In the genomic region with DNA sequence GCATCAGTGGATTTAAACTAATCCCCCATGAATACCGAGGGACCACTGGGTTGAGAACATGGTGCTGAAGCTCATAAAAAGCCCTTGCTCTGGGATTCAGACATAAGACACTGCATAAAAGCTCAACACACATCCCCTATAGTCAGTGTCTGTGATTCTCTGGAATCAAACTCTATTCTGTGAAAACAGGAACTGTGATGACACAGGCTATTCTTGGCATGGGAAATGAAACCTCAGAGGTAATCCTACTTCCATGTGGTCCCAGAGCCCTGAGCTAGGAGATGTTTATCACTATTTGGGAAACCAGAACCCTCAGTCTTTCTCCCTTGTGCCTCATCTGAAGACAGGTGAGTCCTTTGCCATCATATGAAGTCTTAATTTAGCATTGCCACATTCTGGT, we compare ENCODE assay signal across 19 cellular contexts.
A peak's percentile ranks its signal among the peaks of the same experiment; 100 is the strongest.
DNase-seq lines count a peak whose midpoint lies in the region; ATAC-seq, FAIRE-seq and TF ChIP-seq lines count a peak whose summit lies in the region.
"Had no signal": no experiment of that assay in that cellular context is flagged by ENCODE, and none has a peak within 500 bp of the region (broad histone marks: within the 10 kb centered on the region; RNA-seq: fewer than 3 reads in every experiment).

No MANE protein-coding gene starts in this region.

- no peaks in the 10 kb centered on the region for H3K36me3 Mint-ChIP-seq in activated CD4-positive, alpha-beta T cell treated with anti-CD3 and anti-CD28 coated beads for 36 hours (ENCODE audit: low read depth)
- H3K36me3 Mint-ChIP-seq: IgD-negative memory B cell had no signal

- no peaks in the 10 kb centered on the region for H3K79me2 ChIP-seq in HepG2 (ENCODE audit: insufficient read depth, low read length)

- no peak for FAIRE-seq in HepG2 (lab: Jason Lieb, UNC)
- FAIRE-seq: A204.1, GM19239 had no signal

- no peaks in the 10 kb centered on the region for H4K20me1 ChIP-seq in HepG2 (ENCODE audit: insufficient read depth, low read length)

- CTCF ChIA-PET in HepG2 (lab: Yijun Ruan, JAX; ENCODE audit: low intra/inter-chr PET ratio, low total read pairs) = no interaction called here
- CTCF ChIA-PET in activated CD4-positive, alpha-beta T cell treated with anti-CD3 and anti-CD28 coated beads for 36 hours (lab: Charles Lee) = no interaction called here

- no peak overlapping the region for H3K4me2 ChIP-seq in HepG2 (ENCODE audit: low read depth, low read length)

- H3K27me3 ChIP-seq in right lobe of liver = no peaks in the 10 kb centered on the region
- 0 out of 5 replicates have a peak, but pooled peaks cover 0 to 2% of the 10 kb centered on the region in 2 experiments for H3K27me3 ChIP-seq in HepG2 (ENCODE audit: control insufficient read depth in 1 of 2, insufficient read depth in 2 of 2, low read length in 2 of 2)
- H3K27me3 ChIP-seq: SJSA1 had no signal

- H3K4me3 ChIP-seq in right lobe of liver = no peak overlapping the region
- no peak overlapping the region for H3K4me3 ChIP-seq in HepG2 (replicated peaks in 1 of 3; ENCODE audit: insufficient read depth in 1 of 3, low read depth in 2 of 3, low read length in 3 of 3)
- H3K4me3 ChIP-seq: SJSA1 had no signal

- no peak for TF ChIP-seq EP300 in HepG2 (IDR thresholded peaks at IDR 0.05; ENCODE audit: low read depth in 2 of 2, low read length in 2 of 2)
- TF ChIP-seq EP300 in HepG2 (CRISPR knock-in tag; IDR thresholded peaks at IDR 0.05; ENCODE audit: borderline replicate concordance) = no peak

- no peak overlapping the region for H3K27ac Mint-ChIP-seq in activated CD4-positive, alpha-beta T cell treated with anti-CD3 and anti-CD28 coated beads for 36 hours
- H3K27ac Mint-ChIP-seq: HFFc6, IgD-negative memory B cell had no signal

- H3K4me1 Mint-ChIP-seq in activated CD4-positive, alpha-beta T cell treated with anti-CD3 and anti-CD28 coated beads for 36 hours = no peaks in the 10 kb centered on the region
- H3K4me1 Mint-ChIP-seq: IgD-negative memory B cell had no signal

- H3K27ac ChIP-seq in right lobe of liver (no peak overlapping the region), HepG2 (ENCODE audit: extremely low read length, insufficient read depth, low read length) (no peak overlapping the region)
- H3K27ac ChIP-seq: C4-2B, SJSA1 had no signal

- in situ Hi-C loops in HepG2 (cut with HindIII; ENCODE audit: extremely low pct_ligation_motif_present, low pct_unique_long_range_greater_than_20kb) = no loop called here

- POLR2A ChIA-PET in HepG2 (lab: Yijun Ruan, JAX) = no interaction called here
- POLR2A ChIA-PET in activated CD4-positive, alpha-beta T cell treated with anti-CD3 and anti-CD28 coated beads for 36 hours (lab: Charles Lee) = no interaction called here

- peak; percentile 27 to 46 (median 40) for ATAC-seq in right lobe of liver
- ATAC-seq in HepG2 = no peak
- ATAC-seq in HG03039 (IDR thresholded peaks at IDR 0.05; ENCODE audit: unreplicated experiment) = no peak
- ATAC-seq in HG02852 (IDR thresholded peaks at IDR 0.05; ENCODE audit: unreplicated experiment) = no peak
- ATAC-seq in activated CD4-positive, alpha-beta T cell treated with anti-CD3 and anti-CD28 coated beads for 36 hours = no peak
- ATAC-seq: PC-3 had no signal

- WGBS in right lobe of liver (ENCODE audit: insufficient coverage, low coverage, low lambda C conversion rate, missing lambda C conversion rate) = 50% methylated on average over 1 of the region's 1 CpG
- WGBS in HepG2 (ENCODE audit: low lambda C conversion rate) = 7% methylated on average over 1 of the region's 1 CpG

- intact Hi-C loops in right lobe of liver (cut with DNase I) (no loop called here), HepG2 (cut with micrococcal nuclease; ENCODE audit: unreplicated experiment) (no loop called here)
- intact Hi-C loops in activated CD4-positive, alpha-beta T cell treated with anti-CD3 and anti-CD28 coated beads for 36 hours (cut with DNase I, micrococcal nuclease) = no loop called here

- H3K4me1 ChIP-seq in right lobe of liver = no peaks in the 10 kb centered on the region
- no peaks in the 10 kb centered on the region for H3K4me1 ChIP-seq in HepG2 (ENCODE audit: insufficient read depth, low read length)
- H3K4me1 ChIP-seq: SJSA1 had no signal

- DNase-seq in right lobe of liver (no peak), HepG2 (ENCODE audit: low spot score) (no peak), OCI-M1 (lab: John Stamatoyannopoulos, UW) (peak; percentile 39), inferior parietal cortex (ENCODE audit: extremely low spot score) (peak; percentile 4)
- DNase-seq in activated CD4-positive, alpha-beta T cell treated with anti-CD3 and anti-CD28 coated beads for 36 hours = no peak
- DNase-seq: DMS 273 treated with DMSO at 0.1 percent for 48 hours, HFFc6, NCI-H1092, NCI-H2227 treated with DMSO at 0.1 percent for 48 hours, NCI-H524, PC-3, SW 1271 had no signal

- no peak for TF ChIP-seq RAD21 in HepG2 (CRISPR knock-in tag; IDR thresholded peaks at IDR 0.05)

- H3K27me3 Mint-ChIP-seq in activated CD4-positive, alpha-beta T cell treated with anti-CD3 and anti-CD28 coated beads for 36 hours = peaks cover 3% of the 10 kb centered on the region

- TF ChIP-seq POLR2A in right lobe of liver (IDR thresholded peaks at IDR 0.05) (no peak), HepG2 (IDR thresholded peaks at IDR 0.05; ENCODE audit: insufficient read depth in 1 of 2, low read depth in 2 of 2, low read length in 2 of 2) (no peak)

- no peak overlapping the region for H3K9ac ChIP-seq in HepG2 (ENCODE audit: insufficient read depth, low read depth, low read length)

- no TSS peak for BruUV-seq in HepG2 (replicated peaks; lab: Mats Ljungman, UMichigan)

- H3K4me3 Mint-ChIP-seq in activated CD4-positive, alpha-beta T cell treated with anti-CD3 and anti-CD28 coated beads for 36 hours = no peak overlapping the region
- H3K4me3 Mint-ChIP-seq: HFFc6, IgD-negative memory B cell had no signal

- H3K36me3 ChIP-seq in right lobe of liver (no peaks in the 10 kb centered on the region), HepG2 (replicated peaks in 1 of 2; ENCODE audit: control insufficient read depth in 1 of 2, insufficient read depth in 2 of 2, low read length in 2 of 2) (no peaks in the 10 kb centered on the region)
- H3K36me3 ChIP-seq: SJSA1 had no signal

- TF ChIP-seq CTCF in right lobe of liver (IDR thresholded peaks at IDR 0.05) (no peak), HepG2 (CRISPR knock-in tag; IDR thresholded peaks at IDR 0.05) (no peak)

- H2AFZ ChIP-seq in HepG2 (ENCODE audit: low read length) = no peak overlapping the region

- H3K9me3 ChIP-seq in right lobe of liver (no peaks in the 10 kb centered on the region), HepG2 (ENCODE audit: low read length) (no peaks in the 10 kb centered on the region)
- H3K9me3 ChIP-seq: SJSA1 had no signal

- no peaks in the 10 kb centered on the region for H3K9me3 Mint-ChIP-seq in activated CD4-positive, alpha-beta T cell treated with anti-CD3 and anti-CD28 coated beads for 36 hours (ENCODE audit: low read depth)
- H3K9me3 Mint-ChIP-seq: HFFc6, IgD-negative memory B cell had no signal

TF ChIP-seq in HepG2, 621 proteins besides CTCF, POLR2A, EP300 and RAD21:
- TF ChIP-seq ZNF766 (CRISPR knock-in tag; IDR thresholded peaks at IDR 0.05; ENCODE audit: borderline replicate concordance) (no peak), REST (IDR thresholded peaks at IDR 0.05; ENCODE audit: borderline replicate concordance in 1 of 2, low read depth in 1 of 2, low read length in 2 of 2) (no peak), FOXC1 (CRISPR knock-in tag; IDR thresholded peaks at IDR 0.05; ENCODE audit: borderline replicate concordance) (no peak), SRY (CRISPR knock-in tag; IDR thresholded peaks at IDR 0.05) (no peak), PLSCR1 (CRISPR knock-in tag; IDR thresholded peaks at IDR 0.05; ENCODE audit: borderline replicate concordance) (no peak)
- TF ChIP-seq, protein P1, sequence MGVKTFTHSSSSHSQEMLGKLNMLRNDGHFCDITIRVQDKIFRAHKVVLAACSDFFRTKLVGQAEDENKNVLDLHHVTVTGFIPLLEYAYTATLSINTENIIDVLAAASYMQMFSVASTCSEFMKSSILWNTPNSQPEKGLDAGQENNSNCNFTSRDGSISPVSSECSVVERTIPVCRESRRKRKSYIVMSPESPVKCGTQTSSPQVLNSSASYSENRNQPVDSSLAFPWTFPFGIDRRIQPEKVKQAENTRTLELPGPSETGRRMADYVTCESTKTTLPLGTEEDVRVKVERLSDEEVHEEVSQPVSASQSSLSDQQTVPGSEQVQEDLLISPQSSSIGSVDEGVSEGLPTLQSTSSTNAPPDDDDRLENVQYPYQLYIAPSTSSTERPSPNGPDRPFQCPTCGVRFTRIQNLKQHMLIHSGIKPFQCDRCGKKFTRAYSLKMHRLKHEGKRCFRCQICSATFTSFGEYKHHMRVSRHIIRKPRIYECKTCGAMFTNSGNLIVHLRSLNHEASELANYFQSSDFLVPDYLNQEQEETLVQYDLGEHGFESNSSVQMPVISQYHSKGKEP (CRISPR knock-in tag; IDR thresholded peaks at IDR 0.05) = no peak

Comparison
In these comparisons a context has a peak if more than half of its experiments do, and no peak if none do; other contexts are left out.
1. ATAC-seq: peak in right lobe of liver (4 of 4); none in HepG2 (single experiment), HG03039 (single experiment), HG02852 (single experiment) and activated CD4-positive, alpha-beta T cell treated with anti-CD3 and anti-CD28 coated beads for 36 hours (single experiment).
2. DNase-seq: peak in OCI-M1 (single experiment) and inferior parietal cortex (single experiment); none in right lobe of liver (0 of 3), HepG2 (single experiment) and activated CD4-positive, alpha-beta T cell treated with anti-CD3 and anti-CD28 coated beads for 36 hours (single experiment).